ENCODE assay signal across 14 cellular contexts in the genomic region with DNA sequence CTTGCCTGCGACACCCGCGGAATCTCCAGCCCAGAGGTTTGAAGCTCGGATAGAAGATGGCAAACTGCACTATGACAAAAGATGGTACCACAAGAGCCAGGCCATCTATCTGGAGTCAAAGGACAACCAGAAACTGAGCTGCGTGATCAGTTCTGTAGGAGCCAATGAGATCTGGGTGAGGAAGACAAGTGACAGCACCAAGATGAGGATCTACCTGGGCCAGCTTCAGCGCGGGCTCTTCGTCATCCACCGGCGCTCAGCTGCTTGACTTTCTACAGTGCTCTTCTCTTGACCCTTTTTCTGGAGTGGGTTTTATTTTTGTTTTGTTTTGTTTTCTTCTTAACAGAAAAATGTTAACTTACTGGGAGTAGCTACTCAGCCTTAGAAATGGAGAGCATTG. TPM values are rescaled to one million over a fixed set of nuclear protein-coding genes. Genes with fewer than 3 reads are reported as not detected.
"Had no signal": no experiment of that assay in that cellular context is flagged by ENCODE, and none has a peak within 500 bp of the region (broad histone marks: within the 10 kb centered on the region; RNA-seq: fewer than 3 reads in every experiment).

No MANE protein-coding gene starts in this region.

RNA-seq across cellular contexts. Expression of a gene that starts 24.0 kb away (rescaled TPM):
- total RNA-seq: activated B cell treated with CpG ODN at 0.5 μM for 24 hours; activated CD4-positive, alpha-beta memory T cell treated with anti-CD3 and anti-CD28 coated beads for 36 hours; activated CD4-positive, alpha-beta memory T cell treated with anti-CD3 and anti-CD28 coated beads, Interleukin-2, amount 10 ng/mL, durations not matched to agents 7 days and 5 days; activated CD4-positive, alpha-beta T cell treated with anti-CD3 and anti-CD28 coated beads for 36 hours; activated CD4-positive, alpha-beta T cell treated with anti-CD3 and anti-CD28 coated beads, Interleukin-2, amount 10 ng/mL, durations not matched to agents 24 days and 14 days; activated CD8-positive, alpha-beta memory T cell treated with anti-CD3 and anti-CD28 coated beads for 36 hours; activated CD8-positive, alpha-beta memory T cell treated with anti-CD3 and anti-CD28 coated beads, Interleukin-2, amount 10 ng/mL, durations not matched to agents 7 days and 5 days; activated CD8-positive, alpha-beta T cell treated with anti-CD3 and anti-CD28 coated beads for 36 hours; activated CD8-positive, alpha-beta T cell treated with anti-CD3 and anti-CD28 coated beads, Interleukin-2, amount 10 ng/mL, durations not matched to agents 7 days and 5 days; T-cell; T-helper 1 cell treated with Interleukin-12 subunit alpha and Interleukin-12 subunit beta and Interleukin-4 antibody, amounts not matched to agents 30 ng/mL and 1 ng/mL, for 36 hours; T-helper 17 cell; T-helper 2 cell treated with Interferon-gamma antibody and Interleukin-4, amounts not matched to agents 100 ng/mL and 5 ng/mL, for 36 hours; WTC11 had no signal
